ENCODE assay signal across 5 cellular contexts in genomic region chr2:140603401-140603800, GRCh38.
"Had no signal": no experiment of that assay in that cellular context is flagged by ENCODE, and none has a peak within 500 bp of the region (broad histone marks: within the 10 kb centered on the region; RNA-seq: fewer than 3 reads in every experiment).

No MANE protein-coding gene starts in this region.

- H3K27ac ChIP-seq: HL-60 had no signal

- FAIRE-seq: H1, HepG2 had no signal

- DNase-seq: H9 had no signal

- H3K4me3 ChIP-seq: GM23338 had no signal
